Comparison of ENCODE assay signal across 8 cellular contexts in genomic region chr4:3530663-3531254, GRCh38. TPM values are rescaled to one million over a fixed set of nuclear protein-coding genes. Genes with fewer than 3 reads are reported as not detected.
DNase-seq lines count a peak whose midpoint lies in the region; ATAC-seq and TF ChIP-seq lines count a peak whose summit lies in the region.

No MANE protein-coding gene starts in this region.

- no peak overlapping the region for H2AFZ ChIP-seq in SU-DHL-6 (ENCODE audit: low read depth, low read length, severe bottlenecking)

- no peak for TF ChIP-seq CTCF in SU-DHL-6 (IDR thresholded peaks at IDR 0.05; ENCODE audit: insufficient read depth, low read length, poor library complexity, severe bottlenecking)
- no peak for TF ChIP-seq CTCF in fibroblast of the aortic adventitia (IDR thresholded peaks at IDR 0.05; ENCODE audit: insufficient read depth, low read length)
- no peak for TF ChIP-seq CTCF in prostate gland (IDR thresholded peaks at IDR 0.05)

- DNase-seq in G401 (ENCODE audit: low spot score) (peak; percentile 24), fibroblast of the aortic adventitia (ENCODE audit: low read depth) (no peak), prostate gland (ENCODE audit: low spot score) (no peak), NCI-H1092 treated with DMSO at 0.1 percent for 48 hours (lab: John Stamatoyannopoulos, UW) (no peak), hippocampal formation (lab: John Stamatoyannopoulos, UW) (no peak), NOMO-1 treated with dmso at 0.1 percent for 144 hours (lab: John Stamatoyannopoulos, UW; ENCODE audit: unreplicated experiment) (no peak)

- no peak for TF ChIP-seq POLR2A in prostate gland (IDR thresholded peaks at IDR 0.05)
- no peak for TF ChIP-seq POLR2A in GM18505 (IDR thresholded peaks at IDR 0.05; ENCODE audit: borderline replicate concordance, extremely low read depth, insufficient read depth, insufficient read length)

- H3K79me2 ChIP-seq in SU-DHL-6 (ENCODE audit: insufficient read depth, low read length): no peaks in the 10 kb centered on the region

- no peaks in the 10 kb centered on the region for H3K27me3 ChIP-seq in SU-DHL-6 (ENCODE audit: low read length)
- no peaks in the 10 kb centered on the region for H3K27me3 ChIP-seq in prostate gland (replicated peaks; ENCODE audit: insufficient read depth)

- no peaks in the 10 kb centered on the region for H3K36me3 ChIP-seq in SU-DHL-6 (ENCODE audit: low read length)
- H3K36me3 ChIP-seq in prostate gland: no peaks in the 10 kb centered on the region

- H3K9me3 ChIP-seq in SU-DHL-6 (ENCODE audit: insufficient read depth, low read length) (no peaks in the 10 kb centered on the region), prostate gland (no peaks in the 10 kb centered on the region)

- H3F3A ChIP-seq in SU-DHL-6 (ENCODE audit: insufficient read depth): no peaks in the 10 kb centered on the region

- H4K20me1 ChIP-seq in SU-DHL-6 (ENCODE audit: low read depth, low read length): no peaks in the 10 kb centered on the region

- H3K4me3 ChIP-seq in SU-DHL-6 (ENCODE audit: insufficient read depth, low read length, poor library complexity, severe bottlenecking) (no peak overlapping the region), fibroblast of the aortic adventitia (ENCODE audit: low read depth, low read length) (peak overlapping the region; percentile 88), prostate gland (peak overlapping the region; percentile 81 to 85)

- H3K9ac ChIP-seq in SU-DHL-6 (ENCODE audit: low read length): no peak overlapping the region

- H3K4me1 ChIP-seq in prostate gland (replicated peaks): peaks cover 8% of the 10 kb centered on the region

- H3K27ac ChIP-seq in SU-DHL-6 (ENCODE audit: low read depth, low read length) (no peak overlapping the region), prostate gland (no peak overlapping the region)

- intact Hi-C loops in prostate gland (cut with DNase I): no loop called here

- no peaks in the 10 kb centered on the region for H3K9me2 ChIP-seq in SU-DHL-6 (replicated peaks; ENCODE audit: insufficient read depth, low read length)

- no peak for ATAC-seq in GM18505 (IDR thresholded peaks at IDR 0.05; ENCODE audit: unreplicated experiment)

- WGBS in prostate gland: 43% methylated on average over 18 of the region's 18 CpGs

- peak overlapping the region; percentile 67 for H3K4me2 ChIP-seq in SU-DHL-6 (ENCODE audit: low read depth, low read length, poor library complexity, severe bottlenecking)

- in situ Hi-C loops in G401 (cut with HindIII; ENCODE audit: low sequenced_read_pairs): no loop called here

RNA-seq across cellular contexts. Expression of gene LRPAP1, which starts 1.5 kb away (rescaled TPM):
- 105 and 131 TPM in 2 replicates for total RNA-seq in G401 (2014; rRNA removed; shearing (Covaris generic))
- total RNA-seq in fibroblast of the aortic adventitia (ENCODE audit: low replicate concordance) (61.0 and 87.7 TPM in 2 replicates), prostate gland (100 to 1,000 TPM; 175 to 270 TPM)
